Comparison of ENCODE assay signal across 13 cellular contexts in the genomic region with DNA sequence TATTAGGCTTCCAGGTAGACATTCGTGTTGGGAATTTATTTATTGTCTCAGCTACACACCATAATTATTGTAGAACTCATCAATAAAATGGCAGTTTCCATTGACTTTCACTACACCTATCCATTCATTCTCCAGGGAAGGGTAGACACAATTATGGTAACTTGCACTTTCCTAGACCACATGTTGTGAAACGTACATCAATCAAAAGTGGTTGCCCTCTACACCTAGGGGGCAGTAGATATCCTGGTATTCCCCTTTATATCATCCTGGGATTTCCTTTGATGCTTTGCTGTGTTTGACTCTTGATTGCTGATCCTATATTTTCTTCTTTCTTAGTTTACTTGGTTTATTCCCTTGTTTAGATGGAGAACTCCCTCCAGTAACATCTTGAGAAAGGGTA. TPM values are rescaled to one million over a fixed set of nuclear protein-coding genes. Genes with fewer than 3 reads are reported as not detected.
A peak's percentile ranks its signal among the peaks of the same experiment; 100 is the strongest.
DNase-seq lines count a peak whose midpoint lies in the region; ATAC-seq, FAIRE-seq and TF ChIP-seq lines count a peak whose summit lies in the region.
"Had no signal": no experiment of that assay in that cellular context is flagged by ENCODE, and none has a peak within 500 bp of the region (broad histone marks: within the 10 kb centered on the region; RNA-seq: fewer than 3 reads in every experiment).

No MANE protein-coding gene starts in this region.

- TF ChIP-seq CTCF in BJ (IDR thresholded peaks at IDR 0.05; ENCODE audit: insufficient read depth, low read depth, low read length) (0 out of 2 replicates have a peak, but pooled peaks have one; percentile 6), Panc1 (IDR thresholded peaks at IDR 0.05) (peak; percentile 35; the same call in 1 of the 2 replicates), hepatocyte (IDR thresholded peaks at IDR 0.05; ENCODE audit: poor library complexity) (no peak)

- H3K4me3 ChIP-seq in BJ (ENCODE audit: low read depth, low read length) (no peak overlapping the region), Panc1 (ENCODE audit: low read depth in 2 of 2, low read length in 2 of 2) (no peak overlapping the region), hepatocyte (no peak overlapping the region)
- H3K4me3 ChIP-seq: ovary, SJSA1 had no signal

- H3K79me2 ChIP-seq in hepatocyte = no peaks in the 10 kb centered on the region

- H2AFZ ChIP-seq in hepatocyte = no peak overlapping the region

- ATAC-seq in Panc1 = no peak
- ATAC-seq in HG03378 (IDR thresholded peaks at IDR 0.05; ENCODE audit: unreplicated experiment) = no peak

- DNase-seq in BJ (ENCODE audit: low read depth) (no peak), GM12891 (ENCODE audit: insufficient read length, low spot score) (no peak), Panc1 (ENCODE audit: low read depth, low spot score) (no peak), hepatocyte (ENCODE audit: low spot score) (peak; percentile 10), GM03348 (ENCODE audit: low spot score) (no peak), NCI-H345 (lab: John Stamatoyannopoulos, UW) (no peak), RCC 7860 (ENCODE audit: low spot score) (no peak)
- DNase-seq: activated CD4-positive, alpha-beta T cell treated with anti-CD3 and anti-CD28 coated beads, Interleukin-2, amount 50 U/mL, for 48 hours; NCI-H1930; ovary had no signal

- POLR2A ChIA-PET in BJ (lab: Charles Lee) = no interaction called here
- POLR2A ChIA-PET in Panc1 (lab: Charles Lee) = no interaction called here

- no peaks in the 10 kb centered on the region for H3K9me2 ChIP-seq in hepatocyte (replicated peaks; ENCODE audit: insufficient read depth)

- H3K36me3 ChIP-seq in BJ (ENCODE audit: control insufficient read depth, insufficient read depth, low read length) (no peaks in the 10 kb centered on the region), Panc1 (ENCODE audit: control insufficient read depth, insufficient read depth, low read length) (no peaks in the 10 kb centered on the region), hepatocyte (replicated peaks; ENCODE audit: insufficient read depth, low read depth) (no peaks in the 10 kb centered on the region)
- H3K36me3 ChIP-seq: ovary, SJSA1 had no signal

- H3K4me1 ChIP-seq in Panc1 (ENCODE audit: control insufficient read depth, insufficient read depth, low read length) = no peaks in the 10 kb centered on the region
- H3K4me1 ChIP-seq in hepatocyte (ENCODE audit: insufficient read depth) = no peaks in the 10 kb centered on the region
- H3K4me1 ChIP-seq: SJSA1 had no signal

- WGBS in hepatocyte (ENCODE audit: low lambda C conversion rate, missing lambda C conversion rate) = 82% methylated on average over 2 of the region's 2 CpGs

- no peak overlapping the region for H3K4me2 ChIP-seq in hepatocyte

- no peak for TF ChIP-seq POLR2A in GM12891 (IDR thresholded peaks at IDR 0.05; ENCODE audit: low read depth, low read length)

- no peaks in the 10 kb centered on the region for H3K27me3 ChIP-seq in BJ (ENCODE audit: control insufficient read depth, insufficient read depth, low read length)
- peaks cover 3% of the 10 kb centered on the region for H3K27me3 ChIP-seq in Panc1 (ENCODE audit: control insufficient read depth, insufficient read depth, low read length)
- no peaks in the 10 kb centered on the region for H3K27me3 ChIP-seq in hepatocyte
- H3K27me3 ChIP-seq: ovary, SJSA1 had no signal

- no peaks in the 10 kb centered on the region for H3K9me3 ChIP-seq in Panc1 (ENCODE audit: control insufficient read depth, insufficient read depth, low read depth, low read length)
- no peaks in the 10 kb centered on the region for H3K9me3 ChIP-seq in hepatocyte (ENCODE audit: low read depth)
- H3K9me3 ChIP-seq: ovary, SJSA1 had no signal

- in situ Hi-C loops in Panc1 (cut with HindIII; ENCODE audit: low pct_unique_long_range_greater_than_20kb, low sequenced_read_pairs) = no loop called here

- no peaks in the 10 kb centered on the region for H4K20me1 ChIP-seq in hepatocyte (ENCODE audit: insufficient read depth, poor library complexity, severe bottlenecking)

- intact Hi-C loops in Panc1 (cut with micrococcal nuclease; ENCODE audit: unreplicated experiment) = loop anchor here (10.0 kb wide), 1 partner anchor 172 kb away; no protein-coding TSS in a partner anchor

- FAIRE-seq in GM12891 (lab: Jason Lieb, UNC) = peak; percentile 81
- no peak for FAIRE-seq in RCC 7860 (lab: Jason Lieb, UNC)
- FAIRE-seq: endothelial cell of umbilical vein had no signal

- H3K27ac ChIP-seq in Panc1 (ENCODE audit: low read length) = no peak overlapping the region
- H3K27ac ChIP-seq in hepatocyte = no peak overlapping the region
- H3K27ac ChIP-seq: ovary, SJSA1 had no signal

- CTCF ChIA-PET in BJ (lab: Yijun Ruan, JAX) = no interaction called here
- CTCF ChIA-PET in Panc1 (lab: Charles Lee) = no interaction called here

- no TSS peak for BruUV-seq in Panc1 (replicated peaks; lab: Mats Ljungman, UMichigan)

TF ChIP-seq in GM12891, 5 proteins besides CTCF, POLR2A, EP300 and RAD21:
- TF ChIP-seq POLR2AphosphoS5 (IDR thresholded peaks at IDR 0.05; ENCODE audit: low read depth, low read length) (no peak), POU2F2 (IDR thresholded peaks at IDR 0.05; ENCODE audit: low read depth, low read length) (no peak), PAX5 (IDR thresholded peaks at IDR 0.05; ENCODE audit: insufficient read depth, low read length, severe bottlenecking) (no peak), TAF1 (IDR thresholded peaks at IDR 0.05; ENCODE audit: low read depth, low read length) (no peak), SPI1 (IDR thresholded peaks at IDR 0.05; ENCODE audit: low read depth, low read length) (no peak)
TF ChIP-seq in GM12891: peak in this region for 0.

RNA-seq across cellular contexts. Expression of a gene that starts 47.9 kb away (rescaled TPM):
- polyA plus RNA-seq in BJ (2011; rRNA removed) (0.13 and 0.15 TPM in 2 replicates), hepatocyte (81.2 and 88.3 TPM in 2 replicates)
- not detected in 2 replicates for polyA minus RNA-seq in BJ (2011; rRNA and poly(A)+ RNA removed)
- polyA plus RNA-seq in GM12891 (2012; ENCODE audit: low read depth, missing spikeins) = 8.5 TPM
- total RNA-seq in Panc1 (2021; ENCODE audit: unreplicated experiment) (0.49 TPM), hepatocyte (68.2 and 74.9 TPM in 2 replicates)
- polyA plus RNA-seq in Panc1 (2012; ENCODE audit: insufficient read length) = 0.45 TPM

Comparison
In these comparisons a context has a peak if more than half of its experiments do, and no peak if none do; other contexts are left out.
1. RNA of a gene that starts 47.9 kb away (total RNA-seq): 68.2 to 74.9 TPM in hepatocyte; 0.49 TPM in Panc1 (single experiment); every median in the first group is over 10 times any median in the second.